In genomic region chr19:51147663-51148062, GRCh38 we compare ENCODE assay signal across 1 cellular context.
TF ChIP-seq lines count a peak whose summit lies in the region.

No MANE protein-coding gene starts in this region.

TF ChIP-seq in GM23338, 12 proteins besides CTCF, POLR2A, EP300 and RAD21 (continued from another document):
- TF ChIP-seq ZNF462 (CRISPR knock-in tag; IDR thresholded peaks at IDR 0.05) = no peak
- TF ChIP-seq REST (IDR thresholded peaks at IDR 0.05; ENCODE audit: unreplicated experiment) = no peak
- no peak for TF ChIP-seq ETS1 (IDR thresholded peaks at IDR 0.05)
- TF ChIP-seq EZH2 (IDR thresholded peaks at IDR 0.05; ENCODE audit: low read depth, unreplicated experiment) = no peak
- no peak for TF ChIP-seq NANOG (IDR thresholded peaks at IDR 0.05; ENCODE audit: borderline replicate concordance)
- TF ChIP-seq ZNF114 (CRISPR knock-in tag; IDR thresholded peaks at IDR 0.05) = no peak
- TF ChIP-seq CREB1 (CRISPR knock-in tag; IDR thresholded peaks at IDR 0.05; ENCODE audit: low read depth) = no peak
- TF ChIP-seq STAT1 (IDR thresholded peaks at IDR 0.05; ENCODE audit: unreplicated experiment) = no peak
- TF ChIP-seq EZH2phosphoT487 (IDR thresholded peaks at IDR 0.05; ENCODE audit: unreplicated experiment) = no peak
